1 cellular context compared by ENCODE assay signal in genomic region chr2:156334496-156335478, GRCh38.
TF ChIP-seq lines count a peak whose summit lies in the region.

No MANE protein-coding gene starts in this region.

TF ChIP-seq in K562, 482 proteins besides CTCF, POLR2A, EP300 and RAD21 (continued from another document and continues in another):
- TF ChIP-seq SAP30 (IDR thresholded peaks at IDR 0.05; ENCODE audit: borderline replicate concordance, insufficient read depth, low read depth, low read length, poor library complexity, severe bottlenecking) (no peak), XRCC5 (IDR thresholded peaks at IDR 0.05; ENCODE audit: low read depth, low read length) (no peak), ZNF589 (CRISPR knock-in tag; IDR thresholded peaks at IDR 0.05; ENCODE audit: low read depth) (0 out of 2 replicates have a peak, but pooled peaks have one; percentile 23), TBP (optimal IDR thresholded peaks at IDR 0.05; ENCODE audit: low read depth, low read length) (peak; percentile 71), NCOA1 (IDR thresholded peaks at IDR 0.05; ENCODE audit: low read depth) (peak; percentile 68; the same call in 1 of the 2 replicates), NCOA6 (IDR thresholded peaks at IDR 0.05) (peak; percentile 59), TCF7L2 (IDR thresholded peaks at IDR 0.05; ENCODE audit: low read depth, low read length) (no peak), TCF7 (IDR thresholded peaks at IDR 0.05; ENCODE audit: borderline replicate concordance) (0 out of 2 replicates have a peak, but pooled peaks have one; percentile 23), ARHGAP35 (IDR thresholded peaks at IDR 0.05; ENCODE audit: partially characterized antibody) (no peak), ZNF740 (CRISPR knock-in tag; IDR thresholded peaks at IDR 0.05) (peak; percentile 98), ZNF740 (tag; IDR thresholded peaks at IDR 0.05) (peak in 1 of 2 experiments; percentile 97; a peak in 2 of 4 replicates), NR2C2 (CRISPR knock-in tag; IDR thresholded peaks at IDR 0.05) (no peak), NR2C2 (tag; IDR thresholded peaks at IDR 0.05) (peak; percentile 55; the same call in 1 of the 2 replicates), MAFG (tag; conservative IDR thresholded peaks at IDR 0.05) (no peak), ETV5 (CRISPR knock-in tag; IDR thresholded peaks at IDR 0.05; ENCODE audit: low read depth) (no peak; the same call in 1 of the 2 replicates), ARID2 (IDR thresholded peaks at IDR 0.05) (no peak), PHF21A (IDR thresholded peaks at IDR 0.05; ENCODE audit: borderline replicate concordance, low read depth) (no peak), ELF4 (CRISPR knock-in tag; IDR thresholded peaks at IDR 0.05) (peak; percentile 13; the same call in 1 of the 2 replicates), ZFP1 (CRISPR knock-in tag; IDR thresholded peaks at IDR 0.05) (0 out of 2 replicates have a peak, but pooled peaks have one; percentile 32), CBFB (CRISPR knock-in tag; IDR thresholded peaks at IDR 0.05) (no peak), PHF20 (IDR thresholded peaks at IDR 0.05; ENCODE audit: partially characterized antibody) (peak; percentile 74), POU5F1 (IDR thresholded peaks at IDR 0.05; ENCODE audit: borderline replicate concordance, low read depth, low read length, partially characterized antibody) (no peak), ZBTB1 (CRISPR knock-in tag; IDR thresholded peaks at IDR 0.05; ENCODE audit: borderline replicate concordance, low read depth) (0 out of 2 replicates have a peak, but pooled peaks have one; percentile 30), RBM25 (IDR thresholded peaks at IDR 0.05; ENCODE audit: low read depth, low read length, severe bottlenecking) (no peak), NKRF (IDR thresholded peaks at IDR 0.05; ENCODE audit: borderline replicate concordance) (no peak), HMGN3 (IDR thresholded peaks at IDR 0.05; ENCODE audit: borderline replicate concordance, extremely low read depth, insufficient read length, low read depth, low read length) (peak; percentile 78), RBM34 (IDR thresholded peaks at IDR 0.05; ENCODE audit: borderline replicate concordance, insufficient read depth, low read length) (no peak), ZNF280A (IDR thresholded peaks at IDR 0.05; ENCODE audit: low read depth, partially characterized antibody) (no peak), MCM3 (IDR thresholded peaks at IDR 0.05) (no peak), MAZ (CRISPR knock-in tag; conservative IDR thresholded peaks at IDR 0.05 in 1 of 2, IDR thresholded peaks at IDR 0.05 in 1 of 2) (peak in 1 of 2 experiments; percentile 60; a peak in 1 of 4 replicates), FOXK2 (conservative IDR thresholded peaks at IDR 0.05 in 1 of 2, IDR thresholded peaks at IDR 0.05 in 1 of 2; ENCODE audit: low read depth in 2 of 2) (peak; percentile 55 to 61; a peak in 3 of 4 replicates), ZBTB7A (IDR thresholded peaks at IDR 0.05; ENCODE audit: borderline replicate concordance, control insufficient read depth, low read depth, low read length) (peak; percentile 74), GATAD2B (IDR thresholded peaks at IDR 0.05; ENCODE audit: borderline replicate concordance) (peak; percentile 8; the same call in 1 of the 2 replicates), YY1 (IDR thresholded peaks at IDR 0.05; ENCODE audit: borderline replicate concordance in 1 of 3, control insufficient read depth in 1 of 3, extremely low read depth in 1 of 3, insufficient read depth in 3 of 3, insufficient read length in 1 of 3, insufficient replicate concordance in 2 of 3, low read depth in 1 of 3, low read length in 2 of 3) (peak in 2 of 3 experiments; percentile 36 to 69), DMBX1 (CRISPR knock-in tag; IDR thresholded peaks at IDR 0.05; ENCODE audit: borderline replicate concordance) (peak; percentile 20; the same call in 1 of the 2 replicates), SPI1 (IDR thresholded peaks at IDR 0.05; ENCODE audit: borderline replicate concordance, low read depth, low read length) (0 out of 2 replicates have a peak, but pooled peaks have one; percentile 58), SUPT5H (IDR thresholded peaks at IDR 0.05) (peak; percentile 52), ARID1B (IDR thresholded peaks at IDR 0.05) (peak; percentile 26; the same call in 1 of the 2 replicates), TEAD1 (CRISPR knock-in tag; IDR thresholded peaks at IDR 0.05) (peak in 1 of 2 experiments; percentile 16; a peak in 2 of 4 replicates), TEAD2 (tag; IDR thresholded peaks at IDR 0.05) (no peak)
- TF ChIP-seq, protein P1, sequence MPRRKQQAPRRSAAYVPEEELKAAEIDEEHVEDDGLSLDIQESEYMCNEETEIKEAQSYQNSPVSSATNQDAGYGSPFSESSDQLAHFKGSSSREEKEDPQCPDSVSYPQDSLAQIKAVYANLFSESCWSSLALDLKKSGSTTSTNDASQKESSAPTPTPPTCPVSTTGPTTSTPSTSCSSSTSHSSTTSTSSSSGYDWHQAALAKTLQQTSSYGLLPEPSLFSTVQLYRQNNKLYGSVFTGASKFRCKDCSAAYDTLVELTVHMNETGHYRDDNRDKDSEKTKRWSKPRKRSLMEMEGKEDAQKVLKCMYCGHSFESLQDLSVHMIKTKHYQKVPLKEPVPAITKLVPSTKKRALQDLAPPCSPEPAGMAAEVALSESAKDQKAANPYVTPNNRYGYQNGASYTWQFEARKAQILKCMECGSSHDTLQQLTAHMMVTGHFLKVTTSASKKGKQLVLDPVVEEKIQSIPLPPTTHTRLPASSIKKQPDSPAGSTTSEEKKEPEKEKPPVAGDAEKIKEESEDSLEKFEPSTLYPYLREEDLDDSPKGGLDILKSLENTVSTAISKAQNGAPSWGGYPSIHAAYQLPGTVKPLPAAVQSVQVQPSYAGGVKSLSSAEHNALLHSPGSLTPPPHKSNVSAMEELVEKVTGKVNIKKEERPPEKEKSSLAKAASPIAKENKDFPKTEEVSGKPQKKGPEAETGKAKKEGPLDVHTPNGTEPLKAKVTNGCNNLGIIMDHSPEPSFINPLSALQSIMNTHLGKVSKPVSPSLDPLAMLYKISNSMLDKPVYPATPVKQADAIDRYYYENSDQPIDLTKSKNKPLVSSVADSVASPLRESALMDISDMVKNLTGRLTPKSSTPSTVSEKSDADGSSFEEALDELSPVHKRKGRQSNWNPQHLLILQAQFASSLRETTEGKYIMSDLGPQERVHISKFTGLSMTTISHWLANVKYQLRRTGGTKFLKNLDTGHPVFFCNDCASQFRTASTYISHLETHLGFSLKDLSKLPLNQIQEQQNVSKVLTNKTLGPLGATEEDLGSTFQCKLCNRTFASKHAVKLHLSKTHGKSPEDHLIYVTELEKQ (CRISPR knock-in tag; IDR thresholded peaks at IDR 0.05): no peak
- TF ChIP-seq, protein P2, sequence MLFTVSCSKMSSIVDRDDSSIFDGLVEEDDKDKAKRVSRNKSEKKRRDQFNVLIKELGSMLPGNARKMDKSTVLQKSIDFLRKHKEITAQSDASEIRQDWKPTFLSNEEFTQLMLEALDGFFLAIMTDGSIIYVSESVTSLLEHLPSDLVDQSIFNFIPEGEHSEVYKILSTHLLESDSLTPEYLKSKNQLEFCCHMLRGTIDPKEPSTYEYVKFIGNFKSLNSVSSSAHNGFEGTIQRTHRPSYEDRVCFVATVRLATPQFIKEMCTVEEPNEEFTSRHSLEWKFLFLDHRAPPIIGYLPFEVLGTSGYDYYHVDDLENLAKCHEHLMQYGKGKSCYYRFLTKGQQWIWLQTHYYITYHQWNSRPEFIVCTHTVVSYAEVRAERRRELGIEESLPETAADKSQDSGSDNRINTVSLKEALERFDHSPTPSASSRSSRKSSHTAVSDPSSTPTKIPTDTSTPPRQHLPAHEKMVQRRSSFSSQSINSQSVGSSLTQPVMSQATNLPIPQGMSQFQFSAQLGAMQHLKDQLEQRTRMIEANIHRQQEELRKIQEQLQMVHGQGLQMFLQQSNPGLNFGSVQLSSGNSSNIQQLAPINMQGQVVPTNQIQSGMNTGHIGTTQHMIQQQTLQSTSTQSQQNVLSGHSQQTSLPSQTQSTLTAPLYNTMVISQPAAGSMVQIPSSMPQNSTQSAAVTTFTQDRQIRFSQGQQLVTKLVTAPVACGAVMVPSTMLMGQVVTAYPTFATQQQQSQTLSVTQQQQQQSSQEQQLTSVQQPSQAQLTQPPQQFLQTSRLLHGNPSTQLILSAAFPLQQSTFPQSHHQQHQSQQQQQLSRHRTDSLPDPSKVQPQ (CRISPR knock-in tag; IDR thresholded peaks at IDR 0.05; ENCODE audit: borderline replicate concordance): no peak
- TF ChIP-seq, protein P3, sequence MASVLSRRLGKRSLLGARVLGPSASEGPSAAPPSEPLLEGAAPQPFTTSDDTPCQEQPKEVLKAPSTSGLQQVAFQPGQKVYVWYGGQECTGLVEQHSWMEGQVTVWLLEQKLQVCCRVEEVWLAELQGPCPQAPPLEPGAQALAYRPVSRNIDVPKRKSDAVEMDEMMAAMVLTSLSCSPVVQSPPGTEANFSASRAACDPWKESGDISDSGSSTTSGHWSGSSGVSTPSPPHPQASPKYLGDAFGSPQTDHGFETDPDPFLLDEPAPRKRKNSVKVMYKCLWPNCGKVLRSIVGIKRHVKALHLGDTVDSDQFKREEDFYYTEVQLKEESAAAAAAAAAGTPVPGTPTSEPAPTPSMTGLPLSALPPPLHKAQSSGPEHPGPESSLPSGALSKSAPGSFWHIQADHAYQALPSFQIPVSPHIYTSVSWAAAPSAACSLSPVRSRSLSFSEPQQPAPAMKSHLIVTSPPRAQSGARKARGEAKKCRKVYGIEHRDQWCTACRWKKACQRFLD (CRISPR knock-in tag; IDR thresholded peaks at IDR 0.05): peak; percentile 86
- TF ChIP-seq, protein P4, sequence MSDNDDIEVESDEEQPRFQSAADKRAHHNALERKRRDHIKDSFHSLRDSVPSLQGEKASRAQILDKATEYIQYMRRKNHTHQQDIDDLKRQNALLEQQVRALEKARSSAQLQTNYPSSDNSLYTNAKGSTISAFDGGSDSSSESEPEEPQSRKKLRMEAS (CRISPR knock-in tag; IDR thresholded peaks at IDR 0.05): no peak
- TF ChIP-seq, protein P5, sequence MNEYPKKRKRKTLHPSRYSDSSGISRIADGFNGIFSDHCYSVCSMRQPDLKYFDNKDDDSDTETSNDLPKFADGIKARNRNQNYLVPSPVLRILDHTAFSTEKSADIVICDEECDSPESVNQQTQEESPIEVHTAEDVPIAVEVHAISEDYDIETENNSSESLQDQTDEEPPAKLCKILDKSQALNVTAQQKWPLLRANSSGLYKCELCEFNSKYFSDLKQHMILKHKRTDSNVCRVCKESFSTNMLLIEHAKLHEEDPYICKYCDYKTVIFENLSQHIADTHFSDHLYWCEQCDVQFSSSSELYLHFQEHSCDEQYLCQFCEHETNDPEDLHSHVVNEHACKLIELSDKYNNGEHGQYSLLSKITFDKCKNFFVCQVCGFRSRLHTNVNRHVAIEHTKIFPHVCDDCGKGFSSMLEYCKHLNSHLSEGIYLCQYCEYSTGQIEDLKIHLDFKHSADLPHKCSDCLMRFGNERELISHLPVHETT (CRISPR knock-in tag; conservative IDR thresholded peaks at IDR 0.05 in 1 of 2, IDR thresholded peaks at IDR 0.05 in 1 of 2): peak in 1 of 2 experiments; percentile 46; a peak in 2 of 4 replicates
- TF ChIP-seq, protein P6, sequence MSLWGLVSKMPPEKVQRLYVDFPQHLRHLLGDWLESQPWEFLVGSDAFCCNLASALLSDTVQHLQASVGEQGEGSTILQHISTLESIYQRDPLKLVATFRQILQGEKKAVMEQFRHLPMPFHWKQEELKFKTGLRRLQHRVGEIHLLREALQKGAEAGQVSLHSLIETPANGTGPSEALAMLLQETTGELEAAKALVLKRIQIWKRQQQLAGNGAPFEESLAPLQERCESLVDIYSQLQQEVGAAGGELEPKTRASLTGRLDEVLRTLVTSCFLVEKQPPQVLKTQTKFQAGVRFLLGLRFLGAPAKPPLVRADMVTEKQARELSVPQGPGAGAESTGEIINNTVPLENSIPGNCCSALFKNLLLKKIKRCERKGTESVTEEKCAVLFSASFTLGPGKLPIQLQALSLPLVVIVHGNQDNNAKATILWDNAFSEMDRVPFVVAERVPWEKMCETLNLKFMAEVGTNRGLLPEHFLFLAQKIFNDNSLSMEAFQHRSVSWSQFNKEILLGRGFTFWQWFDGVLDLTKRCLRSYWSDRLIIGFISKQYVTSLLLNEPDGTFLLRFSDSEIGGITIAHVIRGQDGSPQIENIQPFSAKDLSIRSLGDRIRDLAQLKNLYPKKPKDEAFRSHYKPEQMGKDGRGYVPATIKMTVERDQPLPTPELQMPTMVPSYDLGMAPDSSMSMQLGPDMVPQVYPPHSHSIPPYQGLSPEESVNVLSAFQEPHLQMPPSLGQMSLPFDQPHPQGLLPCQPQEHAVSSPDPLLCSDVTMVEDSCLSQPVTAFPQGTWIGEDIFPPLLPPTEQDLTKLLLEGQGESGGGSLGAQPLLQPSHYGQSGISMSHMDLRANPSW (CRISPR knock-in tag; IDR thresholded peaks at IDR 0.05): no peak
